ENCODE assay signal across 2 cellular contexts in the genomic region with DNA sequence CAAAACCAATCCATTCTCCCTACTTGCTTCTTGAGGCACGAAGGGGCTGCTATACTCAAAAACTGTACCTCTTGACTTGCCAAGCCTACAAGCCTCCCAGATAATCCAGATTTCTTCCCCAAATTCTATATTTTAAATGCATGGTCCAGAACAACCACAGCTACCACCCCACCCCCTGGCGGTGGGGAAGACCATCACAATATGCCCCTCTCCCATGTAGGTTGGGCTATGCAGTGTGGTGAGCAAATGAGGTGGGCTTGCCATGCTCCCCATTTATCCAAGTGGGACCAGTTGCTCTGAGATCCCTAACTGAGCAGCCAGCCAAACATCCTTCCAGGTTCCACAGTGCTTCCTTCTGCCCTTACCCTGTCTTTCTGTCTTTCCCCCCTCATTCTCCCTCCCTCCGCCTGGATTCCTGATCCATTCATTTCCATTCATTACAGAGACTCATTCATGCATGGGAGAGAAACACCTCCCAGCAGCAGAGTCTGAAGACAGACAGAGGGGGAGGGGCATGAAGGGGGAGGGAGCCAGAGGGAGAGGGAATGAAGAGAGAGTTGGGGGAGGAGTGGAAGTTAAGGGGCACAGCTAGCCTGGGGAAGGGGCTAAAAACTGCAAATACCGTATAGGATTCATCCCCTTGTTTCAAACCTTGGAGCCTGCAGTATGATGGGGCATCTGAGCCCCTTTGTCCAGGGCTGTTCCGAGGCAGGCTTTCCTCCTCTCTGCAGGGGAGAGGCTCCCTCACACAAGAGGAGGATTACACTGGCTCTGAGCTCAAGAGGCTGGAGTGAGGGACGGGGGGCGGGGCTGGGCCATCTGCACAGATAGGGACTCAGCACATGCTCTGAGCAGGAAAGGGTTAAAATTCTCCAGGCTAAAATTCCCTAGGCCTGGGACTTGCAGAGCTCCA.
TF ChIP-seq lines count a peak whose summit lies in the region.

No MANE protein-coding gene starts in this region.

TF ChIP-seq in SK-N-SH, 30 proteins besides CTCF, POLR2A, EP300 and RAD21 (continued from another document and continues in another):
- TF ChIP-seq, protein P1, sequence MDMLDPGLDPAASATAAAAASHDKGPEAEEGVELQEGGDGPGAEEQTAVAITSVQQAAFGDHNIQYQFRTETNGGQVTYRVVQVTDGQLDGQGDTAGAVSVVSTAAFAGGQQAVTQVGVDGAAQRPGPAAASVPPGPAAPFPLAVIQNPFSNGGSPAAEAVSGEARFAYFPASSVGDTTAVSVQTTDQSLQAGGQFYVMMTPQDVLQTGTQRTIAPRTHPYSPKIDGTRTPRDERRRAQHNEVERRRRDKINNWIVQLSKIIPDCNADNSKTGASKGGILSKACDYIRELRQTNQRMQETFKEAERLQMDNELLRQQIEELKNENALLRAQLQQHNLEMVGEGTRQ (IDR thresholded peaks at IDR 0.05; ENCODE audit: borderline replicate concordance, low read depth, low read length) = no peak
- TF ChIP-seq, protein P2, sequence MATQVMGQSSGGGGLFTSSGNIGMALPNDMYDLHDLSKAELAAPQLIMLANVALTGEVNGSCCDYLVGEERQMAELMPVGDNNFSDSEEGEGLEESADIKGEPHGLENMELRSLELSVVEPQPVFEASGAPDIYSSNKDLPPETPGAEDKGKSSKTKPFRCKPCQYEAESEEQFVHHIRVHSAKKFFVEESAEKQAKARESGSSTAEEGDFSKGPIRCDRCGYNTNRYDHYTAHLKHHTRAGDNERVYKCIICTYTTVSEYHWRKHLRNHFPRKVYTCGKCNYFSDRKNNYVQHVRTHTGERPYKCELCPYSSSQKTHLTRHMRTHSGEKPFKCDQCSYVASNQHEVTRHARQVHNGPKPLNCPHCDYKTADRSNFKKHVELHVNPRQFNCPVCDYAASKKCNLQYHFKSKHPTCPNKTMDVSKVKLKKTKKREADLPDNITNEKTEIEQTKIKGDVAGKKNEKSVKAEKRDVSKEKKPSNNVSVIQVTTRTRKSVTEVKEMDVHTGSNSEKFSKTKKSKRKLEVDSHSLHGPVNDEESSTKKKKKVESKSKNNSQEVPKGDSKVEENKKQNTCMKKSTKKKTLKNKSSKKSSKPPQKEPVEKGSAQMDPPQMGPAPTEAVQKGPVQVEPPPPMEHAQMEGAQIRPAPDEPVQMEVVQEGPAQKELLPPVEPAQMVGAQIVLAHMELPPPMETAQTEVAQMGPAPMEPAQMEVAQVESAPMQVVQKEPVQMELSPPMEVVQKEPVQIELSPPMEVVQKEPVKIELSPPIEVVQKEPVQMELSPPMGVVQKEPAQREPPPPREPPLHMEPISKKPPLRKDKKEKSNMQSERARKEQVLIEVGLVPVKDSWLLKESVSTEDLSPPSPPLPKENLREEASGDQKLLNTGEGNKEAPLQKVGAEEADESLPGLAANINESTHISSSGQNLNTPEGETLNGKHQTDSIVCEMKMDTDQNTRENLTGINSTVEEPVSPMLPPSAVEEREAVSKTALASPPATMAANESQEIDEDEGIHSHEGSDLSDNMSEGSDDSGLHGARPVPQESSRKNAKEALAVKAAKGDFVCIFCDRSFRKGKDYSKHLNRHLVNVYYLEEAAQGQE (IDR thresholded peaks at IDR 0.05; ENCODE audit: low read depth, low read length) = no peak
- TF ChIP-seq FOXM1 (IDR thresholded peaks at IDR 0.05; ENCODE audit: low read depth) = no peak
- TF ChIP-seq JUND (IDR thresholded peaks at IDR 0.05) = no peak
- TF ChIP-seq POLR2AphosphoS5 (IDR thresholded peaks at IDR 0.05; ENCODE audit: low read depth, low read length) = no peak
- TF ChIP-seq FOSL2 (IDR thresholded peaks at IDR 0.05; ENCODE audit: borderline replicate concordance, low read depth) = no peak
- TF ChIP-seq NRF1 (IDR thresholded peaks at IDR 0.05; ENCODE audit: low read depth, low read length) = no peak
- TF ChIP-seq SMC3 (IDR thresholded peaks at IDR 0.05; ENCODE audit: low read depth, low read length) = no peak
- no peak for TF ChIP-seq CHD2 (IDR thresholded peaks at IDR 0.05; ENCODE audit: low read length, partially characterized antibody)
- no peak for TF ChIP-seq EZH2phosphoT487 (IDR thresholded peaks at IDR 0.05; ENCODE audit: borderline replicate concordance, low read depth)
- TF ChIP-seq TEAD4 (IDR thresholded peaks at IDR 0.05; ENCODE audit: borderline replicate concordance, insufficient read depth) = no peak
- TF ChIP-seq, protein P3, sequence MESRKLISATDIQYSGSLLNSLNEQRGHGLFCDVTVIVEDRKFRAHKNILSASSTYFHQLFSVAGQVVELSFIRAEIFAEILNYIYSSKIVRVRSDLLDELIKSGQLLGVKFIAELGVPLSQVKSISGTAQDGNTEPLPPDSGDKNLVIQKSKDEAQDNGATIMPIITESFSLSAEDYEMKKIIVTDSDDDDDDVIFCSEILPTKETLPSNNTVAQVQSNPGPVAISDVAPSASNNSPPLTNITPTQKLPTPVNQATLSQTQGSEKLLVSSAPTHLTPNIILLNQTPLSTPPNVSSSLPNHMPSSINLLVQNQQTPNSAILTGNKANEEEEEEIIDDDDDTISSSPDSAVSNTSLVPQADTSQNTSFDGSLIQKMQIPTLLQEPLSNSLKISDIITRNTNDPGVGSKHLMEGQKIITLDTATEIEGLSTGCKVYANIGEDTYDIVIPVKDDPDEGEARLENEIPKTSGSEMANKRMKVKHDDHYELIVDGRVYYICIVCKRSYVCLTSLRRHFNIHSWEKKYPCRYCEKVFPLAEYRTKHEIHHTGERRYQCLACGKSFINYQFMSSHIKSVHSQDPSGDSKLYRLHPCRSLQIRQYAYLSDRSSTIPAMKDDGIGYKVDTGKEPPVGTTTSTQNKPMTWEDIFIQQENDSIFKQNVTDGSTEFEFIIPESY (IDR thresholded peaks at IDR 0.05; ENCODE audit: borderline replicate concordance, low read depth) = no peak
- TF ChIP-seq NFIC (IDR thresholded peaks at IDR 0.05; ENCODE audit: borderline replicate concordance) = no peak
- TF ChIP-seq, protein P4, sequence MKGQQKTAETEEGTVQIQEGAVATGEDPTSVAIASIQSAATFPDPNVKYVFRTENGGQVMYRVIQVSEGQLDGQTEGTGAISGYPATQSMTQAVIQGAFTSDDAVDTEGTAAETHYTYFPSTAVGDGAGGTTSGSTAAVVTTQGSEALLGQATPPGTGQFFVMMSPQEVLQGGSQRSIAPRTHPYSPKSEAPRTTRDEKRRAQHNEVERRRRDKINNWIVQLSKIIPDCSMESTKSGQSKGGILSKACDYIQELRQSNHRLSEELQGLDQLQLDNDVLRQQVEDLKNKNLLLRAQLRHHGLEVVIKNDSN (IDR thresholded peaks at IDR 0.05; ENCODE audit: borderline replicate concordance, low read depth) = no peak
- TF ChIP-seq GATA2 (CRISPR knock-in tag; IDR thresholded peaks at IDR 0.05) = no peak
- TF ChIP-seq, protein P5, sequence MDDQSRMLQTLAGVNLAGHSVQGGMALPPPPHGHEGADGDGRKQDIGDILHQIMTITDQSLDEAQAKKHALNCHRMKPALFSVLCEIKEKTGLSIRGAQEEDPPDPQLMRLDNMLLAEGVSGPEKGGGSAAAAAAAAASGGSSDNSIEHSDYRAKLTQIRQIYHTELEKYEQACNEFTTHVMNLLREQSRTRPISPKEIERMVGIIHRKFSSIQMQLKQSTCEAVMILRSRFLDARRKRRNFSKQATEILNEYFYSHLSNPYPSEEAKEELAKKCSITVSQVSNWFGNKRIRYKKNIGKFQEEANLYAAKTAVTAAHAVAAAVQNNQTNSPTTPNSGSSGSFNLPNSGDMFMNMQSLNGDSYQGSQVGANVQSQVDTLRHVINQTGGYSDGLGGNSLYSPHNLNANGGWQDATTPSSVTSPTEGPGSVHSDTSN (IDR thresholded peaks at IDR 0.05) = no peak
- TF ChIP-seq TAF1 (IDR thresholded peaks at IDR 0.05; ENCODE audit: borderline replicate concordance, low read depth, low read length) = no peak

TF ChIP-seq in SK-N-SH treated with all-trans-retinoic acid at 6 μM for 48 hours, 23 proteins besides CTCF, POLR2A, EP300 and RAD21 (continued from another document):
- TF ChIP-seq ARNTL (CRISPR knock-in tag; IDR thresholded peaks at IDR 0.05; ENCODE audit: borderline replicate concordance, low read depth) (no peak), GLIS3 (CRISPR knock-in tag; IDR thresholded peaks at IDR 0.05) (no peak), SNAI2 (CRISPR knock-in tag; IDR thresholded peaks at IDR 0.05) (no peak), OSR1 (CRISPR knock-in tag; IDR thresholded peaks at IDR 0.05) (no peak), RARB (CRISPR knock-in tag; IDR thresholded peaks at IDR 0.05) (no peak), CSDC2 (CRISPR knock-in tag; IDR thresholded peaks at IDR 0.05) (no peak), ZNF565 (CRISPR knock-in tag; conservative IDR thresholded peaks at IDR 0.05; ENCODE audit: low read depth) (no peak), TCF4 (CRISPR knock-in tag; IDR thresholded peaks at IDR 0.05; ENCODE audit: borderline replicate concordance) (no peak), ZFP30 (CRISPR knock-in tag; IDR thresholded peaks at IDR 0.05) (no peak), ESRRG (CRISPR knock-in tag; IDR thresholded peaks at IDR 0.05) (no peak), BACH2 (CRISPR knock-in tag; IDR thresholded peaks at IDR 0.05; ENCODE audit: borderline replicate concordance) (no peak), ZFP3 (CRISPR knock-in tag; IDR thresholded peaks at IDR 0.05) (no peak), ZNF8 (CRISPR knock-in tag; IDR thresholded peaks at IDR 0.05) (no peak)
- TF ChIP-seq, protein P6, sequence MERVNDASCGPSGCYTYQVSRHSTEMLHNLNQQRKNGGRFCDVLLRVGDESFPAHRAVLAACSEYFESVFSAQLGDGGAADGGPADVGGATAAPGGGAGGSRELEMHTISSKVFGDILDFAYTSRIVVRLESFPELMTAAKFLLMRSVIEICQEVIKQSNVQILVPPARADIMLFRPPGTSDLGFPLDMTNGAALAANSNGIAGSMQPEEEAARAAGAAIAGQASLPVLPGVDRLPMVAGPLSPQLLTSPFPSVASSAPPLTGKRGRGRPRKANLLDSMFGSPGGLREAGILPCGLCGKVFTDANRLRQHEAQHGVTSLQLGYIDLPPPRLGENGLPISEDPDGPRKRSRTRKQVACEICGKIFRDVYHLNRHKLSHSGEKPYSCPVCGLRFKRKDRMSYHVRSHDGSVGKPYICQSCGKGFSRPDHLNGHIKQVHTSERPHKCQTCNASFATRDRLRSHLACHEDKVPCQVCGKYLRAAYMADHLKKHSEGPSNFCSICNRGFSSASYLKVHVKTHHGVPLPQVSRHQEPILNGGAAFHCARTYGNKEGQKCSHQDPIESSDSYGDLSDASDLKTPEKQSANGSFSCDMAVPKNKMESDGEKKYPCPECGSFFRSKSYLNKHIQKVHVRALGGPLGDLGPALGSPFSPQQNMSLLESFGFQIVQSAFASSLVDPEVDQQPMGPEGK (CRISPR knock-in tag; IDR thresholded peaks at IDR 0.05; ENCODE audit: borderline replicate concordance) = no peak
- TF ChIP-seq, protein P7, sequence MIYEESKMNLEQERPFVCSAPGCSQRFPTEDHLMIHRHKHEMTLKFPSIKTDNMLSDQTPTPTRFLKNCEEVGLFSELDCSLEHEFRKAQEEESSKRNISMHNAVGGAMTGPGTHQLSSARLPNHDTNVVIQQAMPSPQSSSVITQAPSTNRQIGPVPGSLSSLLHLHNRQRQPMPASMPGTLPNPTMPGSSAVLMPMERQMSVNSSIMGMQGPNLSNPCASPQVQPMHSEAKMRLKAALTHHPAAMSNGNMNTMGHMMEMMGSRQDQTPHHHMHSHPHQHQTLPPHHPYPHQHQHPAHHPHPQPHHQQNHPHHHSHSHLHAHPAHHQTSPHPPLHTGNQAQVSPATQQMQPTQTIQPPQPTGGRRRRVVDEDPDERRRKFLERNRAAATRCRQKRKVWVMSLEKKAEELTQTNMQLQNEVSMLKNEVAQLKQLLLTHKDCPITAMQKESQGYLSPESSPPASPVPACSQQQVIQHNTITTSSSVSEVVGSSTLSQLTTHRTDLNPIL (CRISPR knock-in tag; IDR thresholded peaks at IDR 0.05; ENCODE audit: low read depth) = no peak
- TF ChIP-seq, protein P8, sequence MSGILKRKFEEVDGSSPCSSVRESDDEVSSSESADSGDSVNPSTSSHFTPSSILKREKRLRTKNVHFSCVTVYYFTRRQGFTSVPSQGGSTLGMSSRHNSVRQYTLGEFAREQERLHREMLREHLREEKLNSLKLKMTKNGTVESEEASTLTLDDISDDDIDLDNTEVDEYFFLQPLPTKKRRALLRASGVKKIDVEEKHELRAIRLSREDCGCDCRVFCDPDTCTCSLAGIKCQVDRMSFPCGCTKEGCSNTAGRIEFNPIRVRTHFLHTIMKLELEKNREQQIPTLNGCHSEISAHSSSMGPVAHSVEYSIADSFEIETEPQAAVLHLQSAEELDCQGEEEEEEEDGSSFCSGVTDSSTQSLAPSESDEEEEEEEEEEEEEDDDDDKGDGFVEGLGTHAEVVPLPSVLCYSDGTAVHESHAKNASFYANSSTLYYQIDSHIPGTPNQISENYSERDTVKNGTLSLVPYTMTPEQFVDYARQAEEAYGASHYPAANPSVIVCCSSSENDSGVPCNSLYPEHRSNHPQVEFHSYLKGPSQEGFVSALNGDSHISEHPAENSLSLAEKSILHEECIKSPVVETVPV (CRISPR knock-in tag; IDR thresholded peaks at IDR 0.05) = no peak
- TF ChIP-seq, protein P9, sequence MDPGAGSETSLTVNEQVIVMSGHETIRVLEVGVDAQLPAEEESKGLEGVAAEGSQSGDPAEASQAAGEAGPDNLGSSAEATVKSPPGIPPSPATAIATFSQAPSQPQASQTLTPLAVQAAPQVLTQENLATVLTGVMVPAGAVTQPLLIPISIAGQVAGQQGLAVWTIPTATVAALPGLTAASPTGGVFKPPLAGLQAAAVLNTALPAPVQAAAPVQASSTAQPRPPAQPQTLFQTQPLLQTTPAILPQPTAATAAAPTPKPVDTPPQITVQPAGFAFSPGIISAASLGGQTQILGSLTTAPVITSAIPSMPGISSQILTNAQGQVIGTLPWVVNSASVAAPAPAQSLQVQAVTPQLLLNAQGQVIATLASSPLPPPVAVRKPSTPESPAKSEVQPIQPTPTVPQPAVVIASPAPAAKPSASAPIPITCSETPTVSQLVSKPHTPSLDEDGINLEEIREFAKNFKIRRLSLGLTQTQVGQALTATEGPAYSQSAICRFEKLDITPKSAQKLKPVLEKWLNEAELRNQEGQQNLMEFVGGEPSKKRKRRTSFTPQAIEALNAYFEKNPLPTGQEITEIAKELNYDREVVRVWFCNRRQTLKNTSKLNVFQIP (CRISPR knock-in tag; IDR thresholded peaks at IDR 0.05; ENCODE audit: borderline replicate concordance, low read depth) = no peak
